Comparison of ENCODE assay signal across 19 cellular contexts in genomic region chr15:87896926-87897325, GRCh38.
"Had no signal": no experiment of that assay in that cellular context is flagged by ENCODE, and none has a peak within 500 bp of the region (broad histone marks: within the 10 kb centered on the region; RNA-seq: fewer than 3 reads in every experiment).

No MANE protein-coding gene starts in this region.

- H3K36me3 ChIP-seq: gastrocnemius medialis, ovary, right lobe of liver, spleen, thoracic aorta, transverse colon had no signal

- H3K4me3 ChIP-seq: gastrocnemius medialis, hepatocyte, ovary, right lobe of liver, spleen, thoracic aorta, transverse colon had no signal

- H3K27me3 Mint-ChIP-seq: central memory CD8-positive, alpha-beta T cell; progenitor cell of endocrine pancreas; stimulated activated naive B cell treated with anti-CD40 and anti-IgM and Interleukin-4, amounts not matched to agents 10 μg/mL and 1 μg/mL and 100 μg/mL, for 72 hours had no signal

- H3K4me1 ChIP-seq: gastrocnemius medialis, right lobe of liver, spleen, transverse colon had no signal

- H3K9me3 Mint-ChIP-seq: neural crest cell; stimulated activated naive CD8-positive, alpha-beta T cell treated with anti-CD3 and anti-CD28 coated beads, Interleukin-15, amount 100 ng/mL, for 72 hours had no signal

- H3K4me3 Mint-ChIP-seq: central memory CD8-positive, alpha-beta T cell; natural killer cell; neural crest cell; stimulated activated naive B cell treated with anti-CD40 and anti-IgM and Interleukin-4, amounts not matched to agents 10 μg/mL and 1 μg/mL and 100 μg/mL, for 72 hours; stimulated activated naive CD8-positive, alpha-beta T cell treated with anti-CD3 and anti-CD28 coated beads, Interleukin-15, amount 100 ng/mL, for 72 hours had no signal

- H3K27me3 ChIP-seq: gastrocnemius medialis, hepatocyte, ovary, right lobe of liver, spleen, transverse colon had no signal

- H3K4me1 Mint-ChIP-seq: central memory CD8-positive, alpha-beta T cell; natural killer cell; stimulated activated naive B cell treated with anti-CD40 and anti-IgM and Interleukin-4, amounts not matched to agents 10 μg/mL and 1 μg/mL and 100 μg/mL, for 72 hours; stimulated activated naive CD8-positive, alpha-beta T cell treated with anti-CD3 and anti-CD28 coated beads, Interleukin-15, amount 100 ng/mL, for 72 hours had no signal

- H3K27ac Mint-ChIP-seq: natural killer cell; progenitor cell of endocrine pancreas; stimulated activated naive B cell treated with anti-CD40 and anti-IgM and Interleukin-4, amounts not matched to agents 10 μg/mL and 1 μg/mL and 100 μg/mL, for 72 hours; stimulated activated naive CD8-positive, alpha-beta T cell treated with anti-CD3 and anti-CD28 coated beads, Interleukin-15, amount 100 ng/mL, for 72 hours had no signal

- H3K9me3 ChIP-seq: gastrocnemius medialis, ovary, right lobe of liver, spleen, thoracic aorta, transverse colon had no signal

- DNase-seq: effector memory CD4-positive, alpha-beta T cell; gastrocnemius medialis; left colon; natural killer cell; ovary; right lobe of liver; spleen; stimulated activated CD4-positive, alpha-beta T cell treated with anti-CD3 and anti-CD28 coated beads, Interleukin-15, amount 100 ng/mL, for 24 hours; stimulated activated CD4-positive, alpha-beta T cell treated with anti-CD3 and anti-CD28 coated beads, Interleukin-2, amount 100 ng/mL, for 24 hours; stimulated activated CD4-positive, alpha-beta T cell treated with anti-CD3 and anti-CD28 coated beads, Interleukin-4, amount 100 ng/mL, for 4 hours; stimulated activated naive B cell treated with anti-CD40 and anti-IgM and Interleukin-4, amounts not matched to agents 10 μg/mL and 1 μg/mL and 100 μg/mL, for 72 hours; stimulated activated naive CD8-positive, alpha-beta T cell treated with anti-CD3 and anti-CD28 coated beads, Interleukin-15, amount 100 ng/mL, for 72 hours; transverse colon had no signal

- H3K27ac ChIP-seq: gastrocnemius medialis, hepatocyte, ovary, right lobe of liver, spleen, thoracic aorta, transverse colon had no signal

- ATAC-seq: esophagus mucosa; gastrocnemius medialis; left colon; natural killer cell; right lobe of liver; stimulated activated naive B cell treated with anti-CD40 and anti-IgM and Interleukin-4, amounts not matched to agents 10 μg/mL and 1 μg/mL and 100 μg/mL, for 72 hours; stimulated activated naive CD8-positive, alpha-beta T cell treated with anti-CD3 and anti-CD28 coated beads, Interleukin-15, amount 100 ng/mL, for 72 hours had no signal

- H3K36me3 Mint-ChIP-seq: natural killer cell; stimulated activated naive B cell treated with anti-CD40 and anti-IgM and Interleukin-4, amounts not matched to agents 10 μg/mL and 1 μg/mL and 100 μg/mL, for 72 hours had no signal
